ENCODE assay signal across 18 cellular contexts in genomic region chr14:83827383-83827782, GRCh38.
DNase-seq lines count a peak whose midpoint lies in the region; ATAC-seq, FAIRE-seq and TF ChIP-seq lines count a peak whose summit lies in the region.
"Had no signal": no experiment of that assay in that cellular context is flagged by ENCODE, and none has a peak within 500 bp of the region (broad histone marks: within the 10 kb centered on the region; RNA-seq: fewer than 3 reads in every experiment).

No MANE protein-coding gene starts in this region.

- no peaks in the 10 kb centered on the region for H3K27me3 ChIP-seq in H9 (ENCODE audit: insufficient read depth, low read length)
- H3K27me3 ChIP-seq in SJCRH30: no peaks in the 10 kb centered on the region
- H3K27me3 ChIP-seq in prostate gland (replicated peaks; ENCODE audit: insufficient read depth): no peaks in the 10 kb centered on the region

- TF ChIP-seq CTCF in H9 (conservative IDR thresholded peaks at IDR 0.05): no peak
- no peak for TF ChIP-seq CTCF in prostate gland (IDR thresholded peaks at IDR 0.05)

- peaks cover 8% of the 10 kb centered on the region for H3K4me1 ChIP-seq in H9 (ENCODE audit: insufficient read depth, low read length)
- peaks cover 28% of the 10 kb centered on the region for H3K4me1 ChIP-seq in SJCRH30
- no peaks in the 10 kb centered on the region for H3K4me1 ChIP-seq in prostate gland (replicated peaks)

- no peak overlapping the region for H3K18ac ChIP-seq in H9 (ENCODE audit: insufficient read length, low read depth, low read length)

- no peaks in the 10 kb centered on the region for H3K79me1 ChIP-seq in H9 (ENCODE audit: insufficient read depth, low read depth, low read length, poor library complexity, severe bottlenecking)

- H4K8ac ChIP-seq in H9 (replicated peaks; ENCODE audit: insufficient read length, low read depth, low read length): no peak overlapping the region

- no peak overlapping the region for H4K91ac ChIP-seq in H9 (ENCODE audit: insufficient read length, low read depth, low read length)

- peak overlapping the region in 2 of 3 experiments; percentile 1 to 77; a peak in 2 of 7 replicates for H3K27ac Mint-ChIP-seq in H9
- H3K27ac Mint-ChIP-seq in activated T-cell treated with anti-CD3 and anti-CD28 coated beads, Interleukin-2, amount 50 U/mL, for 24 hours: no peak overlapping the region
- H3K27ac Mint-ChIP-seq: CD4-positive, alpha-beta T cell had no signal

- WGBS in H9 (ENCODE audit: extremely low coverage, insufficient read length, low lambda C conversion rate): no CpG with 5 or more reads among the region's 3 CpGs
- 38% methylated on average over 3 of the region's 3 CpGs for WGBS in prostate gland

- H2AFZ ChIP-seq in H9 (ENCODE audit: low read length): no peak overlapping the region

- no peak overlapping the region for H3K4me3 Mint-ChIP-seq in H9
- no peak overlapping the region for H3K4me3 Mint-ChIP-seq in activated T-cell treated with anti-CD3 and anti-CD28 coated beads, Interleukin-2, amount 50 U/mL, for 24 hours
- H3K4me3 Mint-ChIP-seq: CD4-positive, alpha-beta T cell had no signal

- H2BK12ac ChIP-seq in H9 (ENCODE audit: insufficient read length, low read depth, low read length): no peak overlapping the region

- no peak overlapping the region for H2BK5ac ChIP-seq in H9 (ENCODE audit: insufficient read length, low read length)

- H3K14ac ChIP-seq in H9 (ENCODE audit: insufficient read depth, low read length): no peak overlapping the region

- no peaks in the 10 kb centered on the region for H3K79me2 ChIP-seq in H9 (ENCODE audit: insufficient read depth, low read length)

- H3K36me3 Mint-ChIP-seq in H9 (ENCODE audit: insufficient read depth in 1 of 3, low read depth in 3 of 3): peaks cover 0 to 2% (median 0%) of the 10 kb centered on the region in 3 experiments; a peak in 1 of 7 replicates
- no peaks in the 10 kb centered on the region for H3K36me3 Mint-ChIP-seq in activated T-cell treated with anti-CD3 and anti-CD28 coated beads, Interleukin-2, amount 50 U/mL, for 24 hours (ENCODE audit: low read depth)

- no peak overlapping the region for H3K9ac ChIP-seq in H9 (ENCODE audit: extremely low read depth, insufficient read length, low read length)

- no peak overlapping the region for H4K5ac ChIP-seq in H9 (ENCODE audit: insufficient read length, low read depth, low read length)

- no peaks in the 10 kb centered on the region for H3K9me3 ChIP-seq in H9 (ENCODE audit: control insufficient read depth, low read depth, low read length)
- H3K9me3 ChIP-seq in SJCRH30 (replicated peaks): no peaks in the 10 kb centered on the region
- no peaks in the 10 kb centered on the region for H3K9me3 ChIP-seq in prostate gland

- TF ChIP-seq POLR2A in prostate gland (IDR thresholded peaks at IDR 0.05) (no peak), H54 (IDR thresholded peaks at IDR 0.05; ENCODE audit: low read depth, low read length) (no peak)

- H3K23me2 ChIP-seq in H9 (ENCODE audit: insufficient read length, low read depth, low read length, poor library complexity, severe bottlenecking): no peaks in the 10 kb centered on the region

- FAIRE-seq in H54 (lab: Jason Lieb, UNC): no peak
- FAIRE-seq: G401.6, GM12891, K562, RCC 7860 had no signal

- no peaks in the 10 kb centered on the region for H3K27me3 Mint-ChIP-seq in H9 (ENCODE audit: low read depth)
- H3K27me3 Mint-ChIP-seq in activated T-cell treated with anti-CD3 and anti-CD28 coated beads, Interleukin-2, amount 50 U/mL, for 24 hours: no peaks in the 10 kb centered on the region
- H3K27me3 Mint-ChIP-seq: CD4-positive, alpha-beta T cell had no signal

- H3K9me3 Mint-ChIP-seq in H9: no peaks in the 10 kb centered on the region
- H3K9me3 Mint-ChIP-seq in activated T-cell treated with anti-CD3 and anti-CD28 coated beads, Interleukin-2, amount 50 U/mL, for 24 hours: peaks cover 15% of the 10 kb centered on the region

- no peaks in the 10 kb centered on the region for H4K20me1 ChIP-seq in H9 (ENCODE audit: control insufficient read depth, insufficient read depth, insufficient read length)

- H3T11ph ChIP-seq in H9 (ENCODE audit: low read length): no peak overlapping the region

- intact Hi-C loops in sciatic nerve (cut with DNase I) (no loop called here), prostate gland (cut with DNase I) (no loop called here)

- H3K4me1 Mint-ChIP-seq in H9: peaks cover 17 to 18% of the 10 kb centered on the region in 2 experiments
- H3K4me1 Mint-ChIP-seq in activated T-cell treated with anti-CD3 and anti-CD28 coated beads, Interleukin-2, amount 50 U/mL, for 24 hours (ENCODE audit: low read depth): no peaks in the 10 kb centered on the region

- H3K56ac ChIP-seq in H9 (ENCODE audit: insufficient read length, low read depth, low read length): no peak overlapping the region

- H3K23ac ChIP-seq in H9 (ENCODE audit: insufficient read length, low read depth, low read length): no peak overlapping the region

- no peak overlapping the region for H2BK20ac ChIP-seq in H9 (ENCODE audit: low read depth, low read length, poor library complexity, severe bottlenecking)

- no peak overlapping the region for H3K27ac ChIP-seq in H9 (ENCODE audit: insufficient read length, low read depth, low read length)
- peak overlapping the region; percentile 57 for H3K27ac ChIP-seq in SJCRH30
- H3K27ac ChIP-seq in prostate gland: no peak overlapping the region

- ATAC-seq in sciatic nerve: peak; percentile 17
- ATAC-seq: K562 had no signal

- no peak for DNase-seq in H9
- peak; percentile 2 to 27 for DNase-seq in SJCRH30
- peak; percentile 4 for DNase-seq in fibroblast of peridontal ligament (ENCODE audit: extremely low read depth)
- DNase-seq in sciatic nerve (ENCODE audit: low spot score): no peak
- no peak for DNase-seq in activated T-cell treated with anti-CD3 and anti-CD28 coated beads, Interleukin-2, amount 50 U/mL, for 24 hours
- DNase-seq in prostate gland (ENCODE audit: low spot score): no peak
- DNase-seq in H54 (ENCODE audit: insufficient read length, low spot score): no peak
- DNase-seq: Calu3; CD4-positive, alpha-beta T cell; DMS79; NCI-H1048; NCI-H146; NCI-H2081 treated with DMSO at 0.1 percent for 48 hours; NCI-H82 had no signal

- H3K4me2 ChIP-seq in H9 (ENCODE audit: insufficient read depth, insufficient read length, low read length): no peak overlapping the region

- H3K36me3 ChIP-seq in SJCRH30 (no peaks in the 10 kb centered on the region), prostate gland (no peaks in the 10 kb centered on the region)

- no peak overlapping the region for H2AK5ac ChIP-seq in H9 (ENCODE audit: insufficient read length, low read length)

- no peak overlapping the region for H3K4ac ChIP-seq in H9 (ENCODE audit: low read depth, low read length)

- H2BK15ac ChIP-seq in H9 (ENCODE audit: low read depth, low read length): no peak overlapping the region

- H2BK120ac ChIP-seq in H9 (ENCODE audit: low read depth, low read length, poor library complexity, severe bottlenecking): no peak overlapping the region

- H3K4me3 ChIP-seq in SJCRH30: peak overlapping the region; percentile 31
- no peak overlapping the region for H3K4me3 ChIP-seq in prostate gland
- H3K4me3 ChIP-seq: K562 had no signal

Comparison
In these comparisons a context has a peak if more than half of its experiments do, and no peak if none do; other contexts are left out.
1. DNase-seq: peak in SJCRH30 (2 of 2) and fibroblast of peridontal ligament (single experiment); none in H9 (single experiment), sciatic nerve (single experiment), activated T-cell treated with anti-CD3 and anti-CD28 coated beads, Interleukin-2, amount 50 U/mL, for 24 hours (single experiment), prostate gland (single experiment) and H54 (single experiment).